Comparison of ENCODE assay signal across 8 cellular contexts in genomic region chr15:75904241-75904631, GRCh38. TPM values are rescaled to one million over a fixed set of nuclear protein-coding genes. Genes with fewer than 3 reads are reported as not detected.
DNase-seq lines count a peak whose midpoint lies in the region; ATAC-seq, FAIRE-seq and TF ChIP-seq lines count a peak whose summit lies in the region.

No MANE protein-coding gene starts in this region.

- H3K4me1 Mint-ChIP-seq in brain: peaks cover 53% of the 10 kb centered on the region

- H3K27ac ChIP-seq in AG04450 (ENCODE audit: low read depth, low read length) (peak overlapping the region; percentile 82), OCI-LY7 (ENCODE audit: low read depth, low read length, poor library complexity, severe bottlenecking) (peak overlapping the region; percentile 60), small intestine (ENCODE audit: low read depth in 1 of 2, low read length in 1 of 2) (peak overlapping the region; percentile 83 to 84)

- ATAC-seq in GM18511 (IDR thresholded peaks at IDR 0.05; ENCODE audit: unreplicated experiment): peak; percentile 40
- peak; percentile 20 for ATAC-seq in HG03280 (IDR thresholded peaks at IDR 0.05; ENCODE audit: unreplicated experiment)
- no peak for ATAC-seq in GM21360 (IDR thresholded peaks at IDR 0.05; ENCODE audit: unreplicated experiment)

- CTCF ChIA-PET in AG04450 (lab: Charles Lee) (no interaction called here), OCI-LY7 (lab: Charles Lee; ENCODE audit: unreplicated experiment) (no interaction called here)

- no peak for TF ChIP-seq CTCF in AG04450 (IDR thresholded peaks at IDR 0.05; ENCODE audit: low read depth, low read length)
- TF ChIP-seq CTCF in OCI-LY7 (conservative IDR thresholded peaks at IDR 0.05; ENCODE audit: low read length): no peak
- TF ChIP-seq CTCF in brain (conservative IDR thresholded peaks at IDR 0.05): no peak

- peaks cover 0 to 4% (median 0%) of the 10 kb centered on the region in 5 experiments for H3K9me3 Mint-ChIP-seq in brain

- WGBS in small intestine, 3 donors: 0% methylated on average over 28 of the region's 28 CpGs

- H3K27ac Mint-ChIP-seq in brain: peak overlapping the region; percentile 96 to 100 (median 99)

- intact Hi-C loops in OCI-LY7 (cut with micrococcal nuclease; ENCODE audit: unreplicated experiment): no loop called here

- H3K4me1 ChIP-seq in OCI-LY7 (ENCODE audit: insufficient read depth, low read length, poor library complexity, severe bottlenecking): peaks cover 17% of the 10 kb centered on the region
- no peaks in the 10 kb centered on the region for H3K4me1 ChIP-seq in small intestine (ENCODE audit: control insufficient read depth in 2 of 2, insufficient read depth in 1 of 2, low read depth in 1 of 2, low read length in 1 of 2)

- H3K4me3 ChIP-seq in AG04450 (ENCODE audit: low read depth, low read length) (peak overlapping the region; percentile 96), OCI-LY7 (ENCODE audit: low read depth, low read length, poor library complexity, severe bottlenecking) (peak overlapping the region; percentile 93), small intestine (ENCODE audit: low read depth in 1 of 2, low read length in 2 of 2) (peak overlapping the region; percentile 78 to 95)

- BruUV-seq in OCI-LY7 (replicated peaks; lab: Mats Ljungman, UMichigan): TSS peak; percentile 52

- H3K9me3 ChIP-seq in AG04450 (ENCODE audit: control insufficient read depth, insufficient read depth, low read length) (peaks cover 5% of the 10 kb centered on the region; the same call in 1 of the 2 replicates), OCI-LY7 (ENCODE audit: low read length) (no peaks in the 10 kb centered on the region), small intestine (ENCODE audit: control insufficient read depth, low read depth) (no peaks in the 10 kb centered on the region)

- FAIRE-seq in small intestine (lab: Jason Lieb, UNC): no peak

- H3K27me3 Mint-ChIP-seq in brain: peaks cover 6% of the 10 kb centered on the region

- H3K79me2 ChIP-seq in OCI-LY7 (ENCODE audit: insufficient read depth, low read depth, low read length): peaks cover 6% of the 10 kb centered on the region; the same call in 1 of the 2 replicates

- H3K9me2 ChIP-seq in OCI-LY7 (ENCODE audit: insufficient read depth, low read length): no peaks in the 10 kb centered on the region

- H3K27me3 ChIP-seq in AG04450 (ENCODE audit: control insufficient read depth, insufficient read depth, low read length) (no peaks in the 10 kb centered on the region), small intestine (ENCODE audit: control insufficient read depth in 2 of 2, insufficient read depth in 2 of 2, low read length in 2 of 2) (no peaks in the 10 kb centered on the region)

- DNase-seq in AG04450 (ENCODE audit: low read depth, low spot score) (no peak), OCI-LY7 (ENCODE audit: low spot score) (peak; percentile 44), iPS-NIHi7 (ENCODE audit: extremely low spot score) (peak; percentile 41), small intestine (peak; percentile 76)

- POLR2A ChIA-PET in AG04450 (lab: Yijun Ruan, JAX): interaction anchor here (1.2 kb wide), 1 partner anchor 56 kb away, joined by 3 read pairs; no protein-coding TSS in a partner anchor
- POLR2A ChIA-PET in OCI-LY7 (lab: Charles Lee): interaction anchor here (0.6 to 0.9 kb wide), 4 partner anchors 32 to 432 kb away, joined by 4 to 6 read pairs (median 4); partner anchors contain the start of genes ISL2 and UBE2Q2

- peaks cover 37% of the 10 kb centered on the region for H3K36me3 Mint-ChIP-seq in brain

- peak overlapping the region; percentile 84 for H3K4me2 ChIP-seq in OCI-LY7 (ENCODE audit: low read length)

- peak overlapping the region; percentile 94 for H2AFZ ChIP-seq in OCI-LY7 (ENCODE audit: low read length)

- H3K4me3 Mint-ChIP-seq in brain: peak overlapping the region; percentile 99 to 100 (median 100)

- no peaks in the 10 kb centered on the region for H4K20me1 ChIP-seq in OCI-LY7 (ENCODE audit: insufficient read depth, low read length)

- H3K36me3 ChIP-seq in OCI-LY7 (ENCODE audit: insufficient read depth, low read length) (peaks cover 21% of the 10 kb centered on the region), small intestine (ENCODE audit: control insufficient read depth in 2 of 2, insufficient read depth in 2 of 2, low read length in 2 of 2) (peaks cover 0 to 7% of the 10 kb centered on the region in 2 donors)

RNA-seq across cellular contexts. Expression of gene FBXO22, which starts 0.6 kb away (rescaled TPM):
- 59.8 and 68.7 TPM in 2 replicates for polyA plus RNA-seq in AG04450 (2011; rRNA removed)
- polyA minus RNA-seq in AG04450 (2011; rRNA and poly(A)+ RNA removed): 41.1 and 44.0 TPM in 2 replicates
- total RNA-seq in OCI-LY7 (2014; rRNA removed; shearing (Covaris generic)): 23.5 and 32.4 TPM in 2 replicates
- total RNA-seq in OCI-LY7 (2022): 33.6 and 33.7 TPM in 2 replicates
- polyA plus RNA-seq in brain (ENCODE audit: insufficient read depth, low read depth, low replicate concordance): 17.1 TPM
- 10 to 100 TPM; 11.6 to 19.7 (median 17.4) TPM for polyA plus RNA-seq in small intestine
